18 cellular contexts compared by ENCODE assay signal in the genomic region with DNA sequence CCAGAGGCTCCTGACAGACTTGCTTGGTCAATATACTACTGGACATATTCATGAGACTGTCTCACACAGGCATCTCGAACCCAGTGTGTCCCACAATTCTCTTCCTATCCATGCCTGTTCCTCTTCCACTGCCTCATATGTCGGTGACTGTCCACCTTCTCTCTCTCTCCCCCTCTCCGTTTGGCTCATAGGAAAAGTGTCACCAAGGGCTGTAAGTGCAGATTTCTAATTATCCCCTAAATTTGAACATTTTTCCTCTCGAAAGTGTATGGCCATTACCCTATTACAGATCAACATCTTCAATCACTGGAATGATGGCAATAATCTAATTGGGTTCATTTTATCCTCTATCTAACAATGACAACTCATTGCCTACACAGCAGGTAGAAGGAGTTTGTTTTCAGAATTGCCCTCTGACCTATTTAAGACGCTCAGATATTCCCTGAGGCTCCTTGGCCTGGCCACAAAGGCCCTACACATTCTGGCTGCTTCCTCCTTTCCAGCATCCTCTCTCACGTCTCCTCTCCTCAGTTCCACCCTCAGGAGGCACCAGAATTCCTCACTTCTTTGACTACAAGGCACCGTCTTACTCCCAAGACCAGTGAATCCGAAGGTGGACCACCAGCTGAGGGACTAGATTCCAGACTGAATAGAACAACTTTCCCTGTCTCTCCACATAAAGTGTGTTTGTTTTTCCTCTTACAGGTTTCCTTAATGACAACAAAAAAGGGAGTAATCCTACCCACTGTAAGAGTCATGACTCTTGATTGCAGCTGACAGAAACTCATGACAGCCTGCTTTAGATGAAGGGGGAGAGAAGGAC. TPM values are rescaled to one million over a fixed set of nuclear protein-coding genes. Genes with fewer than 3 reads are reported as not detected.
DNase-seq lines count a peak whose midpoint lies in the region; ATAC-seq and TF ChIP-seq lines count a peak whose summit lies in the region.
"Had no signal": no experiment of that assay in that cellular context is flagged by ENCODE, and none has a peak within 500 bp of the region (broad histone marks: within the 10 kb centered on the region; RNA-seq: fewer than 3 reads in every experiment).

No MANE protein-coding gene starts in this region.

- H2BK5ac ChIP-seq in H9 (ENCODE audit: insufficient read length, low read length), result no peak overlapping the region

- no peaks in the 10 kb centered on the region for H3K79me1 ChIP-seq in H9 (ENCODE audit: insufficient read depth, low read depth, low read length, poor library complexity, severe bottlenecking)

- no CpG with 5 or more reads among the region's 8 CpGs for WGBS in H9 (ENCODE audit: extremely low coverage, insufficient read length, low lambda C conversion rate)
- WGBS in adrenal gland, 4 donors, result 87 to 91% (median 89%) methylated on average over 8 of the region's 8 CpGs

- H3T11ph ChIP-seq in H9 (ENCODE audit: low read length), result no peak overlapping the region

- H3K4me3 ChIP-seq in adrenal gland, result no peak overlapping the region
- H3K4me3 ChIP-seq: colonic mucosa, pancreas had no signal

- H3K36me3 Mint-ChIP-seq in CD4-positive, alpha-beta T cell (ENCODE audit: low read depth), result peaks cover 32% of the 10 kb centered on the region
- peaks cover 0 to 19% (median 5%) of the 10 kb centered on the region in 3 experiments; a peak in 6 of 7 replicates for H3K36me3 Mint-ChIP-seq in H9 (ENCODE audit: insufficient read depth in 1 of 3, low read depth in 3 of 3)
- H3K36me3 Mint-ChIP-seq in chondrocyte (ENCODE audit: low read depth), result peaks cover 25% of the 10 kb centered on the region
- peaks cover 35% of the 10 kb centered on the region for H3K36me3 Mint-ChIP-seq in nephron (ENCODE audit: low read depth)

- no peaks in the 10 kb centered on the region for H3K4me1 Mint-ChIP-seq in CD4-positive, alpha-beta T cell (ENCODE audit: low read depth)
- H3K4me1 Mint-ChIP-seq in H9 (peaks cover 26 to 29% of the 10 kb centered on the region in 2 experiments), chondrocyte (ENCODE audit: low read depth) (peaks cover 32% of the 10 kb centered on the region), nephron (peaks cover 16% of the 10 kb centered on the region)

- no peak overlapping the region for H3K9ac ChIP-seq in H9 (ENCODE audit: extremely low read depth, insufficient read length, low read length)

- no peak overlapping the region for H4K8ac ChIP-seq in H9 (replicated peaks; ENCODE audit: insufficient read length, low read depth, low read length)

- no peak overlapping the region for H3K23ac ChIP-seq in H9 (ENCODE audit: insufficient read length, low read depth, low read length)

- H3K27ac ChIP-seq in CD4-positive, alpha-beta T cell (ENCODE audit: low read depth, low read length), result no peak overlapping the region
- H3K27ac ChIP-seq in H9 (ENCODE audit: insufficient read length, low read depth, low read length), result no peak overlapping the region
- H3K27ac ChIP-seq in adrenal gland, result no peak overlapping the region
- H3K27ac ChIP-seq: C4-2B, colonic mucosa, pancreas, VCaP had no signal

- peak overlapping the region; percentile 9 for H3K27ac Mint-ChIP-seq in CD4-positive, alpha-beta T cell
- H3K27ac Mint-ChIP-seq in H9 (peak overlapping the region; percentile 0 to 59 (median 53); a peak in 6 of 7 replicates), chondrocyte (ENCODE audit: unreplicated experiment) (peak overlapping the region; percentile 72), nephron (peak overlapping the region; percentile 5 to 26 (median 12))

- H2BK15ac ChIP-seq in H9 (ENCODE audit: low read depth, low read length), result no peak overlapping the region

- no peak overlapping the region for H3K18ac ChIP-seq in H9 (ENCODE audit: insufficient read length, low read depth, low read length)

- no peaks in the 10 kb centered on the region for H4K20me1 ChIP-seq in H9 (ENCODE audit: control insufficient read depth, insufficient read depth, insufficient read length)

- peaks cover 0 to 7% of the 10 kb centered on the region in 2 donors for H3K36me3 ChIP-seq in adrenal gland (replicated peaks in 1 of 2)

- intact Hi-C loops in CD4-positive, alpha-beta T cell (cut with DNase I, micrococcal nuclease), result no loop called here
- intact Hi-C loops in adrenal gland (cut with DNase I), result no loop called here

- H2AFZ ChIP-seq in H9 (ENCODE audit: low read length), result no peak overlapping the region

- no peaks in the 10 kb centered on the region for H3K27me3 Mint-ChIP-seq in CD4-positive, alpha-beta T cell
- H3K27me3 Mint-ChIP-seq in H9 (ENCODE audit: low read depth) (peaks cover 11% of the 10 kb centered on the region), chondrocyte (ENCODE audit: low read depth) (no peaks in the 10 kb centered on the region), nephron (ENCODE audit: low read depth) (no peaks in the 10 kb centered on the region)

- H3K4me1 ChIP-seq in H9 (ENCODE audit: insufficient read depth, low read length), result peaks cover 8% of the 10 kb centered on the region; the same call in 1 of the 2 replicates
- peaks cover 0 to 12% of the 10 kb centered on the region in 2 donors for H3K4me1 ChIP-seq in adrenal gland (replicated peaks in 1 of 2)
- H3K4me1 ChIP-seq: colonic mucosa, pancreas had no signal

- no peak for ATAC-seq in CD4-positive, alpha-beta T cell (ENCODE audit: poor library complexity)
- ATAC-seq: activated T-cell treated with anti-CD3 and anti-CD28 coated beads, Interleukin-2, amount 50 U/mL, for 4 hours had no signal

- H3K4me2 ChIP-seq in H9 (ENCODE audit: insufficient read depth, insufficient read length, low read length), result peak overlapping the region; percentile 18

- no peaks in the 10 kb centered on the region for H3K27me3 ChIP-seq in CD4-positive, alpha-beta T cell (ENCODE audit: control insufficient read depth, insufficient read depth, low read length)
- no peaks in the 10 kb centered on the region for H3K27me3 ChIP-seq in H9 (ENCODE audit: insufficient read depth, low read length)
- H3K27me3 ChIP-seq in adrenal gland, result no peaks in the 10 kb centered on the region
- H3K27me3 ChIP-seq: colonic mucosa, pancreas had no signal

- no peak for TF ChIP-seq POLR2A in adrenal gland (IDR thresholded peaks at IDR 0.05)

- H3K9me3 ChIP-seq in CD4-positive, alpha-beta T cell (ENCODE audit: control insufficient read depth, low read length), result no peaks in the 10 kb centered on the region
- H3K9me3 ChIP-seq in H9 (ENCODE audit: control insufficient read depth, low read depth, low read length), result no peaks in the 10 kb centered on the region
- H3K9me3 ChIP-seq in adrenal gland (replicated peaks in 1 of 3), result no peaks in the 10 kb centered on the region
- H3K9me3 ChIP-seq: colonic mucosa, pancreas had no signal

- no peak overlapping the region for H2AK5ac ChIP-seq in H9 (ENCODE audit: insufficient read length, low read length)

- H3K79me2 ChIP-seq in H9 (ENCODE audit: insufficient read depth, low read length), result no peaks in the 10 kb centered on the region

- H4K5ac ChIP-seq in H9 (ENCODE audit: insufficient read length, low read depth, low read length), result no peak overlapping the region

- no peak overlapping the region for H3K56ac ChIP-seq in H9 (ENCODE audit: insufficient read length, low read depth, low read length)

- no peak overlapping the region for H2BK20ac ChIP-seq in H9 (ENCODE audit: low read depth, low read length, poor library complexity, severe bottlenecking)

- no peak for TF ChIP-seq CTCF in CD4-positive, alpha-beta T cell (IDR thresholded peaks at IDR 0.05)
- no peak for TF ChIP-seq CTCF in H9 (conservative IDR thresholded peaks at IDR 0.05)
- TF ChIP-seq CTCF in chondrocyte (IDR thresholded peaks at IDR 0.05), result no peak
- TF ChIP-seq CTCF in nephron (IDR thresholded peaks at IDR 0.05; ENCODE audit: unreplicated experiment in 3 of 3), result no peak
- no peak for TF ChIP-seq CTCF in adrenal gland (IDR thresholded peaks at IDR 0.05)

- H4K91ac ChIP-seq in H9 (ENCODE audit: insufficient read length, low read depth, low read length), result no peak overlapping the region

- no peaks in the 10 kb centered on the region for H3K9me3 Mint-ChIP-seq in CD4-positive, alpha-beta T cell
- H3K9me3 Mint-ChIP-seq in H9 (no peaks in the 10 kb centered on the region; a peak in 1 of 5 replicates), chondrocyte (ENCODE audit: low read depth) (no peaks in the 10 kb centered on the region), nephron (no peaks in the 10 kb centered on the region)
- H3K9me3 Mint-ChIP-seq: activated T-cell treated with anti-CD3 and anti-CD28 coated beads, Interleukin-2, amount 50 U/mL, for 4 hours had no signal

- CTCF ChIA-PET in CD4-positive, alpha-beta T cell (lab: Charles Lee), result no interaction called here

- no peak overlapping the region for H3K14ac ChIP-seq in H9 (ENCODE audit: insufficient read depth, low read length)

- DNase-seq in CD4-positive, alpha-beta T cell, result no peak
- no peak for DNase-seq in H9
- DNase-seq in chondrocyte (ENCODE audit: low spot score), result no peak
- no peak for DNase-seq in adrenal gland
- DNase-seq in AG08396 (ENCODE audit: low spot score), result no peak
- DNase-seq in MV-4-11 (lab: John Stamatoyannopoulos, UW), result no peak
- DNase-seq in C1 segment of cervical spinal cord (lab: John Stamatoyannopoulos, UW), result no peak
- DNase-seq: activated T-cell treated with anti-CD3 and anti-CD28 coated beads, Interleukin-2, amount 50 U/mL, for 4 hours; colonic mucosa; left ventricle myocardium superior; NCI-H1105 treated with DMSO at 0.1 percent for 48 hours; NCI-H526 treated with DMSO at 0.1 percent for 48 hours; pancreas; stimulated activated CD4-positive, alpha-beta T cell treated with anti-CD3 and anti-CD28 coated beads, Interleukin-1b, Interleukin-23, amount 100 ng/mL, for 48 hours; stimulated activated naive CD4-positive, alpha-beta T cell had no signal

- no peak overlapping the region for H2BK120ac ChIP-seq in H9 (ENCODE audit: low read depth, low read length, poor library complexity, severe bottlenecking)

- H3K4ac ChIP-seq in H9 (ENCODE audit: low read depth, low read length), result no peak overlapping the region

- no peaks in the 10 kb centered on the region for H3K23me2 ChIP-seq in H9 (ENCODE audit: insufficient read length, low read depth, low read length, poor library complexity, severe bottlenecking)

- POLR2A ChIA-PET in CD4-positive, alpha-beta T cell (lab: Charles Lee), result no interaction called here

- H2BK12ac ChIP-seq in H9 (ENCODE audit: insufficient read length, low read depth, low read length), result no peak overlapping the region

- H3K4me3 Mint-ChIP-seq in CD4-positive, alpha-beta T cell, result no peak overlapping the region
- no peak overlapping the region; a peak in 2 of 5 replicates for H3K4me3 Mint-ChIP-seq in H9
- H3K4me3 Mint-ChIP-seq in chondrocyte (ENCODE audit: unreplicated experiment), result no peak overlapping the region
- no peak overlapping the region for H3K4me3 Mint-ChIP-seq in nephron
- H3K4me3 Mint-ChIP-seq: activated T-cell treated with anti-CD3 and anti-CD28 coated beads, Interleukin-2, amount 50 U/mL, for 4 hours had no signal

RNA-seq across cellular contexts. Expression of a gene that starts 22.2 kb away (rescaled TPM):
- 1 to 10 TPM; 3.9 to 4.1 TPM for total RNA-seq in CD4-positive, alpha-beta T cell
- total RNA-seq in H9 (2021), result 0.33 TPM in 1 of 2 replicates, not detected in the other
- 2.2 to 8.4 TPM (median 3.0 TPM) in 3 replicates for total RNA-seq in chondrocyte
- 1 to 10 TPM in 6 of 8 donors, under 1 TPM in 2; 0.78 to 8.9 (median 3.0) TPM for total RNA-seq in adrenal gland
- 10 to 100 TPM in 2 of 3 donors, 1 to 10 TPM in 1; 1.7 to 20.2 (median 16.6) TPM for polyA plus RNA-seq in adrenal gland

Comparison
In these comparisons a context has a peak if more than half of its experiments do, and no peak if none do; other contexts are left out.
1. H3K27ac Mint-ChIP-seq: peak in every context shown above with its lines; median percentile 72 in chondrocyte; 53 in H9; 12 in nephron; 9 in CD4-positive, alpha-beta T cell.